In the genomic region with DNA sequence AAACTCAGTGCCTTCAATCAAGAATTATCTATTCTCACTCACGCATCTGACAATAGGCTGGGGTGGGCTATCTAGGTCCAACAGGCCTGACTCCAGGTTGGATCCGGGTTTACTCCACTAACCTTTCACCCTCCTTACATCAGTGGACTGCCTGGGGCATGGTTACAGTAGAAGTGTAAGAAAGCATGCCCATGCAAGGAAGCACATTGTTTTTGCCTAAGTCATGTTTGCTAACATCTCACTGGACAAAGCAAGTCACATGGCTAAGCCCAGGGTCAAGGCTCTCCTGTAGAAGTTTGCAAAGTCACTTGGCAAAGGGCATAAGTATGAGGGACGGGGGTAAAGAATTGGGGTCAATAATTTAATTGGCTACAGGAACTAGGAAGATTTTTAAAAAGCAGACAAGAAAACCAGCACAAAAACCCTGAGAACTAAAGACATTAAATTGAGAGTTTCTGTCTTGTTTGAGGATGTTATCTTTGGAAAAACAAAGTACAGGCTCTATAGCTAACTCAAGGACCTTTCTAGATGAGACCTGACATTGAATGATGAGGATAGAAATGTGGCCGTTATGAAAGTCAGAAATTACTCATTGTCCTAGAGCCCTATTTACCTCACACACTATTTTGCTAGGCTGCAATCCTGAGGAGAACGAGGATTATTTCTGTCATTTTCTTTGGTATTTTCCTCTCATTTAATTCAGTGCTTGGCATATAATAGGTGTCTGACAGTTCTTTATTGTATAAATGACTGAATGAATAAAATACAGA, we compare ENCODE assay signal across 28 cellular contexts.
DNase-seq lines count a peak whose midpoint lies in the region; ATAC-seq and TF ChIP-seq lines count a peak whose summit lies in the region.
"Had no signal": no experiment of that assay in that cellular context is flagged by ENCODE, and none has a peak within 500 bp of the region (broad histone marks: within the 10 kb centered on the region; RNA-seq: fewer than 3 reads in every experiment).

No MANE protein-coding gene starts in this region.

- ATAC-seq in GM19351 (IDR thresholded peaks at IDR 0.05; ENCODE audit: unreplicated experiment) (peak; percentile 51), left colon (no peak)
- ATAC-seq: CD8-positive, alpha-beta T cell; gastrocnemius medialis; mucosa of descending colon; natural killer cell; psoas muscle had no signal

- H3K4me2 ChIP-seq in smooth muscle cell, result no peak overlapping the region
- H3K4me2 ChIP-seq: PC-9 had no signal

- intact Hi-C loops in left colon (cut with DNase I, micrococcal nuclease), result no loop called here

- TF ChIP-seq CTCF in epithelial cell of esophagus (IDR thresholded peaks at IDR 0.05; ENCODE audit: insufficient read depth, low read depth, low read length, missing control alignments) (no peak), smooth muscle cell (IDR thresholded peaks at IDR 0.05; ENCODE audit: borderline replicate concordance, insufficient read depth, poor library complexity, severe bottlenecking) (no peak)

- no peaks in the 10 kb centered on the region for H3K4me1 ChIP-seq in smooth muscle cell (ENCODE audit: low read depth)
- H3K4me1 ChIP-seq: gastrocnemius medialis, psoas muscle, sigmoid colon, thyroid gland had no signal

- no peaks in the 10 kb centered on the region for H3K9me3 ChIP-seq in smooth muscle cell (replicated peaks; ENCODE audit: low read depth)
- H3K9me3 ChIP-seq: gastrocnemius medialis, mucosa of descending colon, psoas muscle, sigmoid colon, thyroid gland had no signal

- peak; percentile 37 for DNase-seq in ELF-1 (ENCODE audit: low read depth, low spot score)
- DNase-seq in HT1080 (ENCODE audit: low read depth), result peak; percentile 50
- peak; percentile 54 for DNase-seq in epithelial cell of esophagus (ENCODE audit: low read depth)
- no peak for DNase-seq in left colon
- no peak for DNase-seq in activated CD4-positive, alpha-beta T cell treated with anti-CD3 and anti-CD28 coated beads for 1 hour
- DNase-seq in smooth muscle cell (lab: John Stamatoyannopoulos, UW; ENCODE audit: unreplicated experiment), result no peak
- DNase-seq in NCI-H526 treated with DMSO at 0.1 percent for 48 hours (lab: John Stamatoyannopoulos, UW), result no peak
- DNase-seq: activated CD4-positive, alpha-beta memory T cell treated with anti-CD3 and anti-CD28 coated beads, Interleukin-2, amount 10 ng/mL, durations not matched to agents 7 days and 5 days; activated CD4-positive, CD25-positive, alpha-beta regulatory T cell treated with anti-CD3 and anti-CD28 coated beads, Interleukin-2, amount 50 U/mL, for 72 hours; activated CD8-positive, alpha-beta memory T cell treated with anti-CD3 and anti-CD28 coated beads, Interleukin-2, amount 50 U/mL, for 48 hours; activated naive CD4-positive, alpha-beta T cell treated with Interleukin-2 at 50 U/mL for 16 hours; CD8-positive, alpha-beta T cell; DMS53; gastrocnemius medialis; mucosa of descending colon; natural killer cell; NCI-H2029 treated with DMSO at 0.1 percent for 48 hours; NCI-H226; nucleus accumbens; PC-9; psoas muscle; SHP77 treated with DMSO at 0.1 percent for 48 hours; sigmoid colon; stimulated activated CD4-positive, alpha-beta T cell treated with anti-CD3 and anti-CD28 coated beads, Interleukin-4, amount 100 ng/mL, for 24 hours; thyroid gland had no signal

- H3K79me2 ChIP-seq in smooth muscle cell (ENCODE audit: low read depth), result no peaks in the 10 kb centered on the region

- 90% methylated on average over 5 of the region's 5 CpGs for WGBS in smooth muscle cell (ENCODE audit: low lambda C conversion rate)

- H3K27me3 ChIP-seq in smooth muscle cell (ENCODE audit: low read depth), result no peaks in the 10 kb centered on the region
- H3K27me3 ChIP-seq: gastrocnemius medialis, sigmoid colon, thyroid gland had no signal

- no peak overlapping the region for H3K27ac ChIP-seq in smooth muscle cell (ENCODE audit: low read depth)
- H3K27ac ChIP-seq: gastrocnemius medialis, HL-60, PC-9, psoas muscle, sigmoid colon, thyroid gland had no signal

- no peaks in the 10 kb centered on the region for H3F3A ChIP-seq in smooth muscle cell (ENCODE audit: low read depth)

- H3K9ac ChIP-seq in smooth muscle cell (ENCODE audit: low read depth), result no peak overlapping the region

- H2AFZ ChIP-seq in smooth muscle cell (ENCODE audit: low read depth), result no peak overlapping the region
- H2AFZ ChIP-seq: PC-9 had no signal

- no peak overlapping the region for H3K4me3 ChIP-seq in epithelial cell of esophagus (ENCODE audit: low read length)
- no peak overlapping the region for H3K4me3 ChIP-seq in smooth muscle cell
- H3K4me3 ChIP-seq: gastrocnemius medialis, lung, mucosa of descending colon, PC-9, psoas muscle, sigmoid colon, thyroid gland had no signal

- no peaks in the 10 kb centered on the region for H3K36me3 ChIP-seq in smooth muscle cell (ENCODE audit: low read depth)
- H3K36me3 ChIP-seq: gastrocnemius medialis, sigmoid colon, thyroid gland had no signal

- no peaks in the 10 kb centered on the region for H4K20me1 ChIP-seq in smooth muscle cell (ENCODE audit: low read depth)

Comparison
In these comparisons a context has a peak if more than half of its experiments do, and no peak if none do; other contexts are left out.
1. DNase-seq: peak in ELF-1 (single experiment), HT1080 (single experiment) and epithelial cell of esophagus (single experiment); none in left colon (0 of 2), activated CD4-positive, alpha-beta T cell treated with anti-CD3 and anti-CD28 coated beads for 1 hour (single experiment), smooth muscle cell (single experiment) and NCI-H526 treated with DMSO at 0.1 percent for 48 hours (single experiment).